8 cellular contexts compared by ENCODE assay signal in the genomic region with DNA sequence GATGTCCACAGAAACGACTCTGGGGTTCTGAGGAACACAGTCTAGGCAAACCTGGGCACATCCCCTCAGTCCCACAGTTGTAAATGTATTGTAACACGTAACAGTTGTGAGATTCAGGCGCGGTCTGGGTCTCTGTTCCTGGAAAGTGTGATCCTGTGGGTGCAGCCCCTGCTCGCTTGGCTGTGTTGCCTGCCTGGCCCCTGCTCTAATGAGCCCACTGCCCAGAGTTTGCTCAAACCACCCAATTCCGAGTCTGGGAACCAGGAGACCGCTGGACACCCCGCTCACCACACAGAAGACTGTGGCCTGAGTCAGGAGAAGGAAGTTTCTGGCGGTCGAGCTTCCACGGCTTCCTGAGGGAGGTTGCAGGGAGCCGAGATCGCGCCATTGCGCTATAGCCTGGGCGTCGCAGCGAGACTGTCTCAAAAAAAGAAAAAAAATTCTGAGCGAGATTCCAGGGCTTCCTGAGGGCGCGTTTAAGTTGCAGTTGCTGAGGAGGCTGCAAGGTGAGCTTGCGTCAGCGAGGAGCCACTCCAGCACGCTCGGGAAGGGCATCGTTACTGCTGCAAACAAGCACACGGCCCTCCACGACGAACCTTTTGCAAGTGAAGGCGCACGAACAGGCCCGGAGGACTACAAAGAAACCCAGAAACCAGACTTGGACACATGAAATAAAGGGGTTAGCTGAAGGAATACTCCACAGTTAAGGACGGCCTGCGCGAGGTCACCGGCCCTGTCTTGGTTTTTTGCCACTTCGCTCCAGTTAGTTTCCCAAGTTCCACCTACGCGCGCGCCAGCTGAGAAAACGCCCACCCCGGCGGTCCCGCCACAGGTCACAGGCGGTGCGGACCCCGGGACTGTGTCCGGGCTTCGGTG. TPM values are rescaled to one million over a fixed set of nuclear protein-coding genes. Genes with fewer than 3 reads are reported as not detected.
A peak's percentile ranks its signal among the peaks of the same experiment; 100 is the strongest.
DNase-seq lines count a peak whose midpoint lies in the region; ATAC-seq and TF ChIP-seq lines count a peak whose summit lies in the region.

No MANE protein-coding gene starts in this region.

- BruUV-seq in PC-3 (replicated peaks; lab: Mats Ljungman, UMichigan): no TSS peak

- H3K27me3 ChIP-seq in PC-3 (ENCODE audit: low read length) (no peaks in the 10 kb centered on the region), muscle layer of colon (ENCODE audit: control insufficient read depth in 1 of 2, insufficient read depth in 2 of 2, low read length in 2 of 2) (no peaks in the 10 kb centered on the region)

- H3K27ac ChIP-seq in PC-3 (ENCODE audit: low read length) (peak overlapping the region; percentile 60), muscle layer of colon (ENCODE audit: low read depth, low read length) (peak overlapping the region; percentile 58)

- H4K20me1 ChIP-seq in PC-3 (ENCODE audit: low read length): peaks cover 26% of the 10 kb centered on the region

- peak overlapping the region; percentile 93 for H3K4me2 ChIP-seq in PC-3 (ENCODE audit: low read length)

- CTCF ChIA-PET in PC-3 (lab: Charles Lee): no interaction called here

- intact Hi-C loops in PC-3 (cut with micrococcal nuclease): loop anchor here (1.0 to 10.0 kb wide), 4 partner anchors 36 to 180 kb away; partner anchors contain the start of genes LSS and YBEY

- TF ChIP-seq CTCF in PC-3 (conservative IDR thresholded peaks at IDR 0.05; ENCODE audit: low read depth, low read length): no peak

- H3K9ac ChIP-seq in PC-3 (ENCODE audit: low read length): peak overlapping the region; percentile 93
- H3K9ac ChIP-seq in muscle layer of colon (ENCODE audit: low read length): no peak overlapping the region

- peak overlapping the region; percentile 81 for H3K4me3 ChIP-seq in PC-3 (ENCODE audit: low read length)
- peak overlapping the region; percentile 68 to 83 for H3K4me3 ChIP-seq in muscle layer of colon (ENCODE audit: low read depth in 1 of 2, low read length in 2 of 2)

- no peaks in the 10 kb centered on the region for H3F3A ChIP-seq in PC-3 (ENCODE audit: low read length, unreplicated experiment)

- no peaks in the 10 kb centered on the region for H3K9me2 ChIP-seq in PC-3 (replicated peaks; ENCODE audit: low read length)

- H3K4me1 ChIP-seq in PC-3 (ENCODE audit: insufficient read depth, low read length) (peaks cover 28% of the 10 kb centered on the region), muscle layer of colon (ENCODE audit: insufficient read depth, low read length) (peaks cover 20% of the 10 kb centered on the region)

- DNase-seq in NCI-H2227 (lab: John Stamatoyannopoulos, UW; ENCODE audit: unreplicated experiment): peak; percentile 33
- DNase-seq in NCI-H2227 treated with DMSO at 0.1 percent for 48 hours (lab: John Stamatoyannopoulos, UW): no peak
- DNase-seq in PC-3: peak; percentile 32
- DNase-seq in dermis blood vessel endothelial cell: peak; percentile 56
- no peak for DNase-seq in GOT3 (lab: John Stamatoyannopoulos, UW)
- no peak for DNase-seq in SHP77 treated with DMSO at 0.1 percent for 48 hours (lab: John Stamatoyannopoulos, UW)
- no peak for DNase-seq in effector CD8-positive, alpha-beta T cell (lab: John Stamatoyannopoulos, UW)

- no peak for ATAC-seq in PC-3

- H2AFZ ChIP-seq in PC-3 (ENCODE audit: low read length): peak overlapping the region; percentile 54; the same call in 1 of the 2 replicates

- peaks cover 64% of the 10 kb centered on the region for H3K79me2 ChIP-seq in PC-3 (ENCODE audit: low read length)

- POLR2A ChIA-PET in PC-3 (lab: Charles Lee; ENCODE audit: unreplicated experiment): interaction anchor here (0.5 to 0.7 kb wide), 3 partner anchors 59 to 179 kb away, joined by 4 to 10 read pairs (median 4); no protein-coding TSS in a partner anchor

- H3K36me3 ChIP-seq in PC-3 (ENCODE audit: low read depth, low read length) (peaks cover 5% of the 10 kb centered on the region), muscle layer of colon (ENCODE audit: insufficient read depth, low read length) (no peaks in the 10 kb centered on the region)

- H3K9me3 ChIP-seq in PC-3 (ENCODE audit: low read length): no peaks in the 10 kb centered on the region
- H3K9me3 ChIP-seq in muscle layer of colon (ENCODE audit: low read length): no peaks in the 10 kb centered on the region

RNA-seq across cellular contexts. Expression of gene C21orf58, which starts 1.1 kb away (rescaled TPM):
- total RNA-seq in PC-3 (2014; rRNA removed): 14.6 and 15.3 TPM in 2 replicates
- 3.1 and 6.7 TPM in 2 replicates for total RNA-seq in dermis blood vessel endothelial cell

RNA-seq across cellular contexts. Expression of gene PCNT, which starts 1.4 kb away (rescaled TPM):
- total RNA-seq in PC-3 (2014; rRNA removed) (51.4 and 93.0 TPM in 2 replicates), dermis blood vessel endothelial cell (20.9 and 40.8 TPM in 2 replicates)

RNA-seq across cellular contexts. Expression of gene YBEY, which starts 36.4 kb away (rescaled TPM):
- 38.2 and 39.0 TPM in 2 replicates for total RNA-seq in PC-3 (2014; rRNA removed)
- 10.6 and 12.9 TPM in 2 replicates for total RNA-seq in dermis blood vessel endothelial cell

RNA-seq across cellular contexts. Expression of gene MCM3AP, which starts 37.2 kb away (rescaled TPM):
- total RNA-seq in PC-3 (2014; rRNA removed) (105 and 140 TPM in 2 replicates), dermis blood vessel endothelial cell (97.7 and 121 TPM in 2 replicates)

Comparison
In these comparisons a context has a peak if more than half of its experiments do, and no peak if none do; other contexts are left out.
1. DNase-seq: peak in NCI-H2227 (single experiment), PC-3 (single experiment) and dermis blood vessel endothelial cell (single experiment); none in NCI-H2227 treated with DMSO at 0.1 percent for 48 hours (single experiment), GOT3 (single experiment), SHP77 treated with DMSO at 0.1 percent for 48 hours (single experiment) and effector CD8-positive, alpha-beta T cell (single experiment).